12 cellular contexts compared by ENCODE assay signal in the genomic region with DNA sequence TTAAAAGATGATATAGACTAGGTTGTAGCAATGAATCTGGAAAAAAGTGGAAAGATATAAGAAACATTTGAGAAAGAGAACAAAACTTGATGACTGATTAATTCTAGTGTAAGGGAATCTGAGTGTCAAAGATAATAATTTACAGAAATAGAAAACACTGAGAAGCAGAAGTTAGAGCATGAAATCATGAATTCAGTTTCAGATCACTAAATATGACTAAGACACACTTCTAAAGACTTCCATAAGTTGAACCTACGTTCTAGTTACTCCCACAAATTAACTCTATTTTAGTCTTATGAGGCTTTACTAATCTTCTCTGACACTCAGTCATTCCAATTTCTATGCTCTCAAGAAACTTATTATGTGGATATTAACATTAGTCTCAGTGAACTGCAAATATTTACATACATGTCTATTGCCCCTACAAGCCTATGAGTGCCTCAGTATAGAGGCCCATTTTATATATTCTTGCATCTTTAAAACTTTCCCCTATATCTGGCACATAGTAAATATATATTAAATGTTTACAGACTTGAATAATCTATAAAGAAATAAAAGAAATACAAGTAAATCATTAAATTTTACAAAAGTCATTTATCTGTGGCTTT. TPM values are rescaled to one million over a fixed set of nuclear protein-coding genes. Genes with fewer than 3 reads are reported as not detected.
DNase-seq lines count a peak whose midpoint lies in the region; ATAC-seq, FAIRE-seq and TF ChIP-seq lines count a peak whose summit lies in the region.
"Had no signal": no experiment of that assay in that cellular context is flagged by ENCODE, and none has a peak within 500 bp of the region (broad histone marks: within the 10 kb centered on the region; RNA-seq: fewer than 3 reads in every experiment).

No MANE protein-coding gene starts in this region.

- TF ChIP-seq CTCF in mucosa of descending colon (IDR thresholded peaks at IDR 0.05) = no peak

- peak; percentile 68 for FAIRE-seq in A204.1 (lab: Jason Lieb, UNC)

- DNase-seq in DMS 273 treated with DMSO at 0.1 percent for 48 hours (lab: John Stamatoyannopoulos, UW) (no peak), mucosa of descending colon (no peak), DMS153 treated with DMSO at 0.1 percent for 48 hours (lab: John Stamatoyannopoulos, UW; ENCODE audit: unreplicated experiment) (no peak), GDM1 (lab: John Stamatoyannopoulos, UW) (no peak)
- DNase-seq: activated T-cell treated with anti-CD3 and anti-CD28 coated beads, Interleukin-2, amount 50 U/mL, for 72 hours; cerebellar nuclear complex; NCI-H2107; right cardiac atrium had no signal

- peak; percentile 94 for ATAC-seq in GM19025 (IDR thresholded peaks at IDR 0.05; ENCODE audit: low read depth, unreplicated experiment)
- ATAC-seq in HG02678 (IDR thresholded peaks at IDR 0.05; ENCODE audit: unreplicated experiment) = peak; percentile 94
- peak; percentile 93 for ATAC-seq in HG03521 (IDR thresholded peaks at IDR 0.05; ENCODE audit: unreplicated experiment)
- ATAC-seq in mucosa of descending colon = no peak
- ATAC-seq: activated T-cell treated with anti-CD3 and anti-CD28 coated beads, Interleukin-2, amount 50 U/mL, for 72 hours; right cardiac atrium had no signal

- H3K9me3 ChIP-seq in mucosa of descending colon = no peaks in the 10 kb centered on the region

- no peak overlapping the region for H3K4me3 ChIP-seq in mucosa of descending colon

- H3K4me1 ChIP-seq in mucosa of descending colon (ENCODE audit: low read depth) = no peaks in the 10 kb centered on the region

- intact Hi-C loops in mucosa of descending colon (cut with DNase I, micrococcal nuclease) = no loop called here

- no peaks in the 10 kb centered on the region for H3K36me3 ChIP-seq in mucosa of descending colon (ENCODE audit: low read depth)

RNA-seq across cellular contexts. Expression of gene IBTK, which starts 30.4 kb away (rescaled TPM):
- 10 to 100 TPM; 30.6 to 42.9 (median 32.8) TPM for total RNA-seq in mucosa of descending colon
